In genomic region chr2:28647682-28648081, GRCh38 we compare ENCODE assay signal across 20 cellular contexts.
DNase-seq lines count a peak whose midpoint lies in the region; ATAC-seq, FAIRE-seq and TF ChIP-seq lines count a peak whose summit lies in the region.
"Had no signal": no experiment of that assay in that cellular context is flagged by ENCODE, and none has a peak within 500 bp of the region (broad histone marks: within the 10 kb centered on the region; RNA-seq: fewer than 3 reads in every experiment).

No MANE protein-coding gene starts in this region.

- TF ChIP-seq EP300 in esophagus muscularis mucosa (IDR thresholded peaks at IDR 0.05), result no peak

- H3K9me3 Mint-ChIP-seq in stimulated activated effector memory CD8-positive, alpha-beta T cell treated with anti-CD3 and anti-CD28 coated beads, Interleukin-12 subunit alpha, Interleukin-12 subunit beta, amount 100 ng/mL, for 72 hours, result no peaks in the 10 kb centered on the region
- H3K9me3 Mint-ChIP-seq: activated naive CD4-positive, alpha-beta T cell treated with anti-CD3 and anti-CD28 coated beads, Interleukin-2, amount 10 ng/mL, durations not matched to agents 7 days and 5 days; immature natural killer cell; natural killer cell had no signal

- no peaks in the 10 kb centered on the region for H3K9me3 ChIP-seq in OCI-LY3 (ENCODE audit: insufficient read depth, low read length)
- H3K9me3 ChIP-seq in esophagus muscularis mucosa, result no peaks in the 10 kb centered on the region
- H3K9me3 ChIP-seq: Caco-2, psoas muscle, stomach had no signal

- H3K4me3 ChIP-seq in OCI-LY3 (ENCODE audit: low read length) (no peak overlapping the region), esophagus muscularis mucosa (no peak overlapping the region)
- H3K4me3 ChIP-seq: psoas muscle, stomach had no signal

- H3K36me3 Mint-ChIP-seq in stimulated activated effector memory CD8-positive, alpha-beta T cell treated with anti-CD3 and anti-CD28 coated beads, Interleukin-12 subunit alpha, Interleukin-12 subunit beta, amount 100 ng/mL, for 72 hours, result no peaks in the 10 kb centered on the region
- H3K36me3 Mint-ChIP-seq: activated naive CD4-positive, alpha-beta T cell treated with anti-CD3 and anti-CD28 coated beads, Interleukin-2, amount 10 ng/mL, durations not matched to agents 7 days and 5 days; immature natural killer cell; natural killer cell had no signal

- 84% methylated on average over 4 of the region's 4 CpGs for WGBS in esophagus muscularis mucosa

- no peak overlapping the region for H3K4me3 Mint-ChIP-seq in stimulated activated effector memory CD8-positive, alpha-beta T cell treated with anti-CD3 and anti-CD28 coated beads, Interleukin-12 subunit alpha, Interleukin-12 subunit beta, amount 100 ng/mL, for 72 hours
- H3K4me3 Mint-ChIP-seq: activated naive CD4-positive, alpha-beta T cell treated with anti-CD3 and anti-CD28 coated beads, Interleukin-2, amount 10 ng/mL, durations not matched to agents 7 days and 5 days; immature natural killer cell; natural killer cell had no signal

- no peak for TF ChIP-seq POLR2A in GM12891 (IDR thresholded peaks at IDR 0.05; ENCODE audit: low read depth, low read length)
- TF ChIP-seq POLR2A in esophagus muscularis mucosa (IDR thresholded peaks at IDR 0.05; ENCODE audit: low read depth), result no peak

- H3K27me3 ChIP-seq in OCI-LY3 (ENCODE audit: low read depth, low read length) (no peaks in the 10 kb centered on the region), esophagus muscularis mucosa (no peaks in the 10 kb centered on the region)
- H3K27me3 ChIP-seq: stomach had no signal

- intact Hi-C loops in esophagus muscularis mucosa (cut with DNase I), result no loop called here

- H3K36me3 ChIP-seq in OCI-LY3 (replicated peaks; ENCODE audit: low read depth, low read length) (no peaks in the 10 kb centered on the region), esophagus muscularis mucosa (no peaks in the 10 kb centered on the region)
- H3K36me3 ChIP-seq: stomach had no signal

- H3K27ac Mint-ChIP-seq in stimulated activated effector memory CD8-positive, alpha-beta T cell treated with anti-CD3 and anti-CD28 coated beads, Interleukin-12 subunit alpha, Interleukin-12 subunit beta, amount 100 ng/mL, for 72 hours, result peak overlapping the region; percentile 92
- H3K27ac Mint-ChIP-seq: activated naive CD4-positive, alpha-beta T cell treated with anti-CD3 and anti-CD28 coated beads, Interleukin-2, amount 10 ng/mL, durations not matched to agents 7 days and 5 days had no signal

- H3K9ac ChIP-seq in OCI-LY3 (ENCODE audit: low read length), result no peak overlapping the region

- H2AFZ ChIP-seq in OCI-LY3 (ENCODE audit: low read depth, low read length), result no peak overlapping the region

- H3K4me1 ChIP-seq in OCI-LY3 (ENCODE audit: low read length) (peaks cover 53% of the 10 kb centered on the region), esophagus muscularis mucosa (peaks cover 11 to 83% (median 76%) of the 10 kb centered on the region in 4 donors)
- H3K4me1 ChIP-seq: psoas muscle had no signal

- no peak overlapping the region for H3K27ac ChIP-seq in OCI-LY3 (ENCODE audit: low read length)
- H3K27ac ChIP-seq in esophagus muscularis mucosa (replicated peaks in 1 of 4), result peak overlapping the region; percentile 92 to 98 (median 96)
- H3K27ac ChIP-seq: psoas muscle had no signal

- ATAC-seq in stimulated activated effector memory CD8-positive, alpha-beta T cell treated with anti-CD3 and anti-CD28 coated beads, Interleukin-12 subunit alpha, Interleukin-12 subunit beta, amount 100 ng/mL, for 72 hours, result no peak

- H4K20me1 ChIP-seq in OCI-LY3 (ENCODE audit: insufficient read depth, low read length), result no peaks in the 10 kb centered on the region

- peaks cover 28% of the 10 kb centered on the region for H3K4me1 Mint-ChIP-seq in stimulated activated effector memory CD8-positive, alpha-beta T cell treated with anti-CD3 and anti-CD28 coated beads, Interleukin-12 subunit alpha, Interleukin-12 subunit beta, amount 100 ng/mL, for 72 hours
- H3K4me1 Mint-ChIP-seq: immature natural killer cell, natural killer cell had no signal

- H3K4me2 ChIP-seq in OCI-LY3 (ENCODE audit: low read length), result peak overlapping the region; percentile 93; the same call in 1 of the 2 replicates

- TF ChIP-seq CTCF in OCI-LY3 (IDR thresholded peaks at IDR 0.05; ENCODE audit: low read depth, low read length) (no peak), esophagus muscularis mucosa (IDR thresholded peaks at IDR 0.05) (no peak)

- no peaks in the 10 kb centered on the region for H3K79me2 ChIP-seq in OCI-LY3 (ENCODE audit: low read length)

- FAIRE-seq in GM12891 (lab: Jason Lieb, UNC), result no peak

- in situ Hi-C loops in G401 (cut with HindIII; ENCODE audit: low sequenced_read_pairs), result no loop called here

- DNase-seq in GM12891 (ENCODE audit: insufficient read length, low spot score), result no peak
- no peak for DNase-seq in esophagus muscularis mucosa (ENCODE audit: extremely low spot score)
- no peak for DNase-seq in stimulated activated effector memory CD8-positive, alpha-beta T cell treated with anti-CD3 and anti-CD28 coated beads, Interleukin-12 subunit alpha, Interleukin-12 subunit beta, amount 100 ng/mL, for 72 hours (ENCODE audit: low spot score in 2 of 2)
- no peak for DNase-seq in activated T-cell treated with anti-CD3 and anti-CD28 coated beads, Interleukin-2, amount 50 U/mL, for 48 hours
- no peak for DNase-seq in dermis blood vessel endothelial cell
- no peak for DNase-seq in DMS 273 treated with DMSO at 0.1 percent for 48 hours (lab: John Stamatoyannopoulos, UW)
- DNase-seq in G401 (ENCODE audit: low spot score), result no peak
- DNase-seq: activated CD4-positive, alpha-beta T cell treated with anti-CD3 and anti-CD28 coated beads, Interleukin-2, amount 50 U/mL, for 1 hour; activated naive CD4-positive, alpha-beta T cell treated with anti-CD3 and anti-CD28 coated beads, Interleukin-2, amount 10 ng/mL, durations not matched to agents 7 days and 5 days; activated T-cell treated with anti-CD3 and anti-CD28 coated beads for 4 hours; cortex of kidney; immature natural killer cell; KBM-7; natural killer cell; NCI-H1105 treated with DMSO at 0.1 percent for 48 hours; NCI-H69; psoas muscle; stomach had no signal

TF ChIP-seq in GM12891, 5 proteins besides CTCF, POLR2A, EP300 and RAD21:
- TF ChIP-seq SPI1 (IDR thresholded peaks at IDR 0.05; ENCODE audit: low read depth, low read length), result peak; percentile 74
- TF ChIP-seq PAX5 (IDR thresholded peaks at IDR 0.05; ENCODE audit: insufficient read depth, low read length, severe bottlenecking), result no peak
